ENCODE assay signal across 8 cellular contexts in genomic region chr5:144170276-144171024, GRCh38. TPM values are rescaled to one million over a fixed set of nuclear protein-coding genes. Genes with fewer than 3 reads are reported as not detected.
DNase-seq lines count a peak whose midpoint lies in the region; ATAC-seq and TF ChIP-seq lines count a peak whose summit lies in the region.

Gene KCTD16 (plus strand): TSS chr5:144170873.
Gene YIPF5 (minus strand): TSS chr5:144170659. CDS start chr5:144169955, 704 bp downstream.

- peak; percentile 98 for DNase-seq in EL
- DNase-seq in H4 (ENCODE audit: low spot score): peak; percentile 98
- DNase-seq in LNCaP clone FGC (ENCODE audit: low read depth): peak; percentile 95
- peak; percentile 98 for DNase-seq in RPMI8226
- peak; percentile 96 for DNase-seq in activated T-helper 2 cell treated with anti-CD3 and anti-CD28 coated beads, Interferon-gamma antibody, Interleukin-2, Interleukin-4, amounts not matched to agents 10 μg/mL and 5 μg/mL and 100 μg/mL, durations not matched to agents 14 hours and 24 hours and 36 hours (ENCODE audit: low spot score)
- DNase-seq in fibroblast of peridontal ligament (ENCODE audit: extremely low read depth): peak; percentile 92
- DNase-seq in naive thymus-derived CD8-positive, alpha-beta T cell: peak; percentile 90 to 99 (median 97)
- peak; percentile 97 for DNase-seq in stimulated activated naive B cell treated with anti-CD40 and anti-IgM and Interleukin-4, amounts not matched to agents 10 μg/mL and 1 μg/mL and 100 μg/mL, for 72 hours

- H3K27ac Mint-ChIP-seq in activated T-helper 2 cell treated with anti-CD3 and anti-CD28 coated beads, Interferon-gamma antibody, Interleukin-2, Interleukin-4, amounts not matched to agents 10 μg/mL and 5 μg/mL and 100 μg/mL, durations not matched to agents 14 hours and 24 hours and 36 hours: peak within 1 kb of the TSS; percentile 93
- H3K27ac Mint-ChIP-seq in naive thymus-derived CD8-positive, alpha-beta T cell: peak within 1 kb of the TSS; percentile 90 to 99 (median 95)
- peak within 1 kb of the TSS; percentile 93 for H3K27ac Mint-ChIP-seq in stimulated activated naive B cell treated with anti-CD40 and anti-IgM and Interleukin-4, amounts not matched to agents 10 μg/mL and 1 μg/mL and 100 μg/mL, for 72 hours

- peak within 1 kb of the TSS; percentile 87 for H3K4me3 ChIP-seq in LNCaP clone FGC (ENCODE audit: low read depth, low read length)

- ATAC-seq in naive thymus-derived CD8-positive, alpha-beta T cell: peak; percentile 95 to 97
- peak; percentile 99 for ATAC-seq in stimulated activated naive B cell treated with anti-CD40 and anti-IgM and Interleukin-4, amounts not matched to agents 10 μg/mL and 1 μg/mL and 100 μg/mL, for 72 hours (replicated peaks)

- POLR2A ChIA-PET in naive thymus-derived CD8-positive, alpha-beta T cell (lab: Charles Lee): interaction anchor here (0.5 to 3.3 kb wide), 7 partner anchors 11 to 1150 kb away, joined by 3 to 44 read pairs (median 3); partner anchors contain the start of gene NR3C1

- no peaks in the 10 kb centered on the region for H3K9me3 Mint-ChIP-seq in activated T-helper 2 cell treated with anti-CD3 and anti-CD28 coated beads, Interferon-gamma antibody, Interleukin-2, Interleukin-4, amounts not matched to agents 10 μg/mL and 5 μg/mL and 100 μg/mL, durations not matched to agents 14 hours and 24 hours and 36 hours
- H3K9me3 Mint-ChIP-seq in naive thymus-derived CD8-positive, alpha-beta T cell: no peaks in the 10 kb centered on the region
- H3K9me3 Mint-ChIP-seq in stimulated activated naive B cell treated with anti-CD40 and anti-IgM and Interleukin-4, amounts not matched to agents 10 μg/mL and 1 μg/mL and 100 μg/mL, for 72 hours: peaks cover 0 to 2% of the 10 kb centered on the region in 2 donors

- H3K27me3 Mint-ChIP-seq in activated T-helper 2 cell treated with anti-CD3 and anti-CD28 coated beads, Interferon-gamma antibody, Interleukin-2, Interleukin-4, amounts not matched to agents 10 μg/mL and 5 μg/mL and 100 μg/mL, durations not matched to agents 14 hours and 24 hours and 36 hours (ENCODE audit: low read depth): peaks cover 12% of the 10 kb centered on the region
- H3K27me3 Mint-ChIP-seq in naive thymus-derived CD8-positive, alpha-beta T cell: peaks cover 0 to 6% (median 1%) of the 10 kb centered on the region in 5 donors
- peaks cover 0 to 5% of the 10 kb centered on the region in 2 donors for H3K27me3 Mint-ChIP-seq in stimulated activated naive B cell treated with anti-CD40 and anti-IgM and Interleukin-4, amounts not matched to agents 10 μg/mL and 1 μg/mL and 100 μg/mL, for 72 hours

- TF ChIP-seq CTCF in LNCaP clone FGC (IDR thresholded peaks at IDR 0.05; ENCODE audit: control insufficient read depth, extremely low read depth, insufficient read depth): no peak

- intact Hi-C loops in activated T-helper 2 cell treated with anti-CD3 and anti-CD28 coated beads, Interferon-gamma antibody, Interleukin-2, Interleukin-4, amounts not matched to agents 10 μg/mL and 5 μg/mL and 100 μg/mL, durations not matched to agents 14 hours and 24 hours and 36 hours (cut with micrococcal nuclease): loop anchor here (1.0 to 5.0 kb wide), 3 partner anchors 22 to 1163 kb away; partner anchors contain the start of gene NR3C1

- peaks cover 25% of the 10 kb centered on the region for H3K36me3 Mint-ChIP-seq in activated T-helper 2 cell treated with anti-CD3 and anti-CD28 coated beads, Interferon-gamma antibody, Interleukin-2, Interleukin-4, amounts not matched to agents 10 μg/mL and 5 μg/mL and 100 μg/mL, durations not matched to agents 14 hours and 24 hours and 36 hours (ENCODE audit: low read depth)
- peaks cover 0 to 29% (median 9%) of the 10 kb centered on the region in 3 donors for H3K36me3 Mint-ChIP-seq in naive thymus-derived CD8-positive, alpha-beta T cell
- H3K36me3 Mint-ChIP-seq in stimulated activated naive B cell treated with anti-CD40 and anti-IgM and Interleukin-4, amounts not matched to agents 10 μg/mL and 1 μg/mL and 100 μg/mL, for 72 hours: peaks cover 2 to 3% of the 10 kb centered on the region in 2 donors

- peak within 1 kb of the TSS; percentile 99 for H3K4me3 Mint-ChIP-seq in activated T-helper 2 cell treated with anti-CD3 and anti-CD28 coated beads, Interferon-gamma antibody, Interleukin-2, Interleukin-4, amounts not matched to agents 10 μg/mL and 5 μg/mL and 100 μg/mL, durations not matched to agents 14 hours and 24 hours and 36 hours (ENCODE audit: low read depth)
- peak within 1 kb of the TSS; percentile 89 to 98 (median 92) for H3K4me3 Mint-ChIP-seq in naive thymus-derived CD8-positive, alpha-beta T cell
- peak within 1 kb of the TSS; percentile 89 to 95 for H3K4me3 Mint-ChIP-seq in stimulated activated naive B cell treated with anti-CD40 and anti-IgM and Interleukin-4, amounts not matched to agents 10 μg/mL and 1 μg/mL and 100 μg/mL, for 72 hours

- peaks cover 34% of the 10 kb centered on the region for H3K4me1 Mint-ChIP-seq in activated T-helper 2 cell treated with anti-CD3 and anti-CD28 coated beads, Interferon-gamma antibody, Interleukin-2, Interleukin-4, amounts not matched to agents 10 μg/mL and 5 μg/mL and 100 μg/mL, durations not matched to agents 14 hours and 24 hours and 36 hours (ENCODE audit: low read depth)
- H3K4me1 Mint-ChIP-seq in naive thymus-derived CD8-positive, alpha-beta T cell: peaks cover 16 to 48% (median 42%) of the 10 kb centered on the region in 4 donors
- H3K4me1 Mint-ChIP-seq in stimulated activated naive B cell treated with anti-CD40 and anti-IgM and Interleukin-4, amounts not matched to agents 10 μg/mL and 1 μg/mL and 100 μg/mL, for 72 hours: peaks cover 9 to 21% of the 10 kb centered on the region in 2 donors

RNA-seq across cellular contexts. Expression of gene KCTD16, which starts in this region (rescaled TPM):
- total RNA-seq in H4 (2014; rRNA removed; shearing (Covaris generic)): 0.21 and 0.37 TPM in 2 replicates
- total RNA-seq in activated T-helper 2 cell treated with anti-CD3 and anti-CD28 coated beads, Interferon-gamma antibody, Interleukin-2, Interleukin-4, amounts not matched to agents 10 μg/mL and 5 μg/mL and 100 μg/mL, durations not matched to agents 14 hours and 24 hours and 36 hours: not detected in 2 replicates
- under 1 TPM; 0.13 to 0.27 TPM for total RNA-seq in naive thymus-derived CD8-positive, alpha-beta T cell
- polyA plus RNA-seq in naive thymus-derived CD8-positive, alpha-beta T cell: not detected

RNA-seq across cellular contexts. Expression of gene YIPF5, which starts in this region (rescaled TPM):
- 116 and 122 TPM in 2 replicates for total RNA-seq in H4 (2014; rRNA removed; shearing (Covaris generic))
- 34.0 and 34.2 TPM in 2 replicates for total RNA-seq in activated T-helper 2 cell treated with anti-CD3 and anti-CD28 coated beads, Interferon-gamma antibody, Interleukin-2, Interleukin-4, amounts not matched to agents 10 μg/mL and 5 μg/mL and 100 μg/mL, durations not matched to agents 14 hours and 24 hours and 36 hours
- total RNA-seq in naive thymus-derived CD8-positive, alpha-beta T cell: 10 to 100 TPM; 37.1 to 39.3 TPM
- polyA plus RNA-seq in naive thymus-derived CD8-positive, alpha-beta T cell: 10 to 100 TPM; 53.4 to 62.2 (median 55.5) TPM

Comparison
In these comparisons a context has a peak if more than half of its experiments do, and no peak if none do; other contexts are left out.
1. Peak in every context shown above with its lines: DNase-seq, ATAC-seq and H3K4me3 ChIP-seq.